In the genomic region with DNA sequence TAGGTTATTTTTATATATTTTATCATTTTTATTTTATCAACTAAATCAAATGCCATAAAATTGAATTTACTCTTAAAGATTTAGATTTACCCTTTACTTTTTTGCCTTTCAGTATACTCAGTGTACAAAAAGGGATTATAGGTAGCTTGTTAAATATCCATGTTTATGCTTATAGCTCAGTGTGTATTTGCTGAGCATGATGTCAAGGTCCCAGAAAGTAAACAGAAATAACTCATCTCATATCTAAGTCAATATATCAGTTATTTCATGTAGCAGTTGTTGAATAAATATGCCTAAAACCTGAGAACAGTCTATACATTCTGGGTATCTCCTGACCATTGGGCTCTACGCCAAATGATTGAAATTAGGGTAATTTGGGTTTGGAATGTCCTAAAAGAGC, we compare ENCODE assay signal across 21 cellular contexts.
A peak's percentile ranks its signal among the peaks of the same experiment; 100 is the strongest.
DNase-seq lines count a peak whose midpoint lies in the region; ATAC-seq, FAIRE-seq and TF ChIP-seq lines count a peak whose summit lies in the region.
"Had no signal": no experiment of that assay in that cellular context is flagged by ENCODE, and none has a peak within 500 bp of the region (broad histone marks: within the 10 kb centered on the region; RNA-seq: fewer than 3 reads in every experiment).

No MANE protein-coding gene starts in this region.

- no peak overlapping the region for H2AFZ ChIP-seq in PC-3 (ENCODE audit: low read length)

- POLR2A ChIA-PET in PC-3 (lab: Charles Lee; ENCODE audit: unreplicated experiment), result no interaction called here

- peak; percentile 31 for FAIRE-seq in frontal cortex (lab: Jason Lieb, UNC)
- FAIRE-seq: A549, D721Med, GM12891, GM19239 had no signal

- no peak overlapping the region for H3K27ac ChIP-seq in PC-3 (ENCODE audit: low read length)
- H3K27ac ChIP-seq in spleen, result no peak overlapping the region
- H3K27ac ChIP-seq in gastroesophageal sphincter, result no peak overlapping the region
- H3K27ac ChIP-seq: A549; BLaER1 treated with 17β-estradiol and CSF1 and Interleukin-3, amounts not matched to agents 10 nM and 100 nM; C4-2B had no signal

- TF ChIP-seq EP300 in gastroesophageal sphincter (IDR thresholded peaks at IDR 0.05), result no peak

- CTCF ChIA-PET in PC-3 (lab: Charles Lee), result no interaction called here

- 72 to 82% (median 78%) methylated on average over 1 of the region's 1 CpG for WGBS in spleen, 5 donors
- 95 to 100% methylated on average over 1 of the region's 1 CpG for WGBS in gastroesophageal sphincter (ENCODE audit: low coverage in 1 of 2), 2 donors

- no peaks in the 10 kb centered on the region for H3K9me2 ChIP-seq in PC-3 (replicated peaks; ENCODE audit: low read length)

- H3K36me3 ChIP-seq in PC-3 (ENCODE audit: low read depth, low read length), result no peaks in the 10 kb centered on the region
- no peaks in the 10 kb centered on the region for H3K36me3 ChIP-seq in spleen
- no peaks in the 10 kb centered on the region for H3K36me3 ChIP-seq in gastroesophageal sphincter
- H3K36me3 ChIP-seq: BLaER1 treated with 17β-estradiol and CSF1 and Interleukin-3, amounts not matched to agents 10 nM and 100 nM had no signal

- H3K4me3 ChIP-seq in LNCaP clone FGC (ENCODE audit: low read depth, low read length) (no peak overlapping the region), PC-3 (ENCODE audit: low read length) (no peak overlapping the region), spleen (no peak overlapping the region), gastroesophageal sphincter (no peak overlapping the region)
- H3K4me3 ChIP-seq: A549; BLaER1 treated with 17β-estradiol and CSF1 and Interleukin-3, amounts not matched to agents 10 nM and 100 nM had no signal

- peak; percentile 64 for ATAC-seq in PC-3
- no peak for ATAC-seq in HG02678 (IDR thresholded peaks at IDR 0.05; ENCODE audit: unreplicated experiment)
- ATAC-seq in gastroesophageal sphincter, result no peak
- ATAC-seq: A549; CD8-positive, alpha-beta T cell had no signal

- DNase-seq in DMS53 (lab: John Stamatoyannopoulos, UW) (peak; percentile 75), LNCaP clone FGC (ENCODE audit: low read depth) (peak; percentile 98), PC-3 (no peak), frontal cortex (ENCODE audit: low spot score in 2 of 2) (no peak), spleen (no peak)
- DNase-seq in activated naive CD4-positive, alpha-beta T cell treated with Interleukin-2 at 50 U/mL for 16 hours, result no peak
- DNase-seq: AML-193; Caco-2; Calu3; CD4-positive, alpha-beta T cell; CD8-positive, alpha-beta T cell; DMS79 treated with DMSO at 0.1 percent for 48 hours; GF-D8 had no signal

- H3F3A ChIP-seq in PC-3 (ENCODE audit: low read length, unreplicated experiment), result no peaks in the 10 kb centered on the region

- no TSS peak for BruUV-seq in PC-3 (replicated peaks; lab: Mats Ljungman, UMichigan)

- H3K4me2 ChIP-seq in PC-3 (ENCODE audit: low read length), result no peak overlapping the region
- H3K4me2 ChIP-seq: A549; BLaER1 treated with 17β-estradiol and CSF1 and Interleukin-3, amounts not matched to agents 10 nM and 100 nM had no signal

- H3K9me3 ChIP-seq in PC-3 (ENCODE audit: low read length) (no peaks in the 10 kb centered on the region), spleen (peaks cover 0 to 9% (median 0%) of the 10 kb centered on the region in 8 donors), gastroesophageal sphincter (no peaks in the 10 kb centered on the region)
- H3K9me3 ChIP-seq: A549, Caco-2 had no signal

- TF ChIP-seq POLR2A in spleen (IDR thresholded peaks at IDR 0.05), result no peak
- no peak for TF ChIP-seq POLR2A in gastroesophageal sphincter (IDR thresholded peaks at IDR 0.05)

- no peak for TF ChIP-seq CTCF in LNCaP clone FGC (IDR thresholded peaks at IDR 0.05; ENCODE audit: control insufficient read depth, extremely low read depth, insufficient read depth)
- no peak for TF ChIP-seq CTCF in PC-3 (conservative IDR thresholded peaks at IDR 0.05; ENCODE audit: low read depth, low read length)
- no peak for TF ChIP-seq CTCF in spleen (IDR thresholded peaks at IDR 0.05 in 8 of 11, conservative IDR thresholded peaks at IDR 0.05 in 3 of 11)
- TF ChIP-seq CTCF in gastroesophageal sphincter (IDR thresholded peaks at IDR 0.05), result no peak

- H3K27me3 ChIP-seq in PC-3 (ENCODE audit: low read length) (no peaks in the 10 kb centered on the region), spleen (replicated peaks in 1 of 7) (no peaks in the 10 kb centered on the region), gastroesophageal sphincter (no peaks in the 10 kb centered on the region)
- H3K27me3 ChIP-seq: BLaER1 treated with 17β-estradiol and CSF1 and Interleukin-3, amounts not matched to agents 10 nM and 100 nM had no signal

- intact Hi-C loops in PC-3 (cut with micrococcal nuclease) (no loop called here), spleen (cut with DNase I; ENCODE audit: low total_unique reads) (no loop called here)

- no peaks in the 10 kb centered on the region for H3K4me1 ChIP-seq in PC-3 (ENCODE audit: insufficient read depth, low read length)
- H3K4me1 ChIP-seq in spleen, result no peaks in the 10 kb centered on the region
- H3K4me1 ChIP-seq in gastroesophageal sphincter, result no peaks in the 10 kb centered on the region
- H3K4me1 ChIP-seq: A549; BLaER1 treated with 17β-estradiol and CSF1 and Interleukin-3, amounts not matched to agents 10 nM and 100 nM; Caco-2 had no signal

- H3K9ac ChIP-seq in PC-3 (ENCODE audit: low read length), result no peak overlapping the region
- H3K9ac ChIP-seq: BLaER1 treated with 17β-estradiol and CSF1 and Interleukin-3, amounts not matched to agents 10 nM and 100 nM had no signal

- H3K79me2 ChIP-seq in PC-3 (ENCODE audit: low read length), result no peaks in the 10 kb centered on the region

- no peaks in the 10 kb centered on the region for H4K20me1 ChIP-seq in PC-3 (ENCODE audit: low read length)
- H4K20me1 ChIP-seq: BLaER1 treated with 17β-estradiol and CSF1 and Interleukin-3, amounts not matched to agents 10 nM and 100 nM had no signal

Comparison
In these comparisons a context has a peak if more than half of its experiments do, and no peak if none do; other contexts are left out.
1. DNase-seq: peak in DMS53 (single experiment) and LNCaP clone FGC (single experiment); none in PC-3 (single experiment), frontal cortex (0 of 2), spleen (single experiment) and activated naive CD4-positive, alpha-beta T cell treated with Interleukin-2 at 50 U/mL for 16 hours (single experiment).